25 cellular contexts compared by ENCODE assay signal in the genomic region with DNA sequence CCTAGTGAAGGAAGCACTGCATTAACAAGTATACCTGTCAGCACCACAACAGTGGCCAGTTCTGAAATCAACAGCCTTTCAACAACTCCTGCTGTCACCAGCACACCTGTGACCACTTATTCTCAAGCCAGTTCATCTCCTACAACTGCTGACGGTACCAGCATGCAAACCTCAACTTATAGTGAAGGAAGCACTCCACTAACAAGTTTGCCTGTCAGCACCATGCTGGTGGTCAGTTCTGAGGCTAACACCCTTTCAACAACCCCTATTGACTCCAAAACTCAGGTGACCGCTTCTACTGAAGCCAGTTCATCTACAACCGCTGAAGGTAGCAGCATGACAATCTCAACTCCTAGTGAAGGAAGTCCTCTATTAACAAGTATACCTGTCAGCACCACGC. TPM values are rescaled to one million over a fixed set of nuclear protein-coding genes. Genes with fewer than 3 reads are reported as not detected.
DNase-seq lines count a peak whose midpoint lies in the region; ATAC-seq, FAIRE-seq and TF ChIP-seq lines count a peak whose summit lies in the region.
"Had no signal": no experiment of that assay in that cellular context is flagged by ENCODE, and none has a peak within 500 bp of the region (broad histone marks: within the 10 kb centered on the region; RNA-seq: fewer than 3 reads in every experiment).

No MANE protein-coding gene starts in this region.

- H3K4me3 ChIP-seq in kidney (ENCODE audit: low read length in 2 of 2): no peak overlapping the region
- no peak overlapping the region for H3K4me3 ChIP-seq in lower lobe of right lung
- no peak overlapping the region for H3K4me3 ChIP-seq in Caco-2 (ENCODE audit: low read depth, low read length)
- H3K4me3 ChIP-seq: BLaER1 had no signal

- CTCF ChIA-PET in Caco-2 (lab: Charles Lee): no interaction called here

- H3K4me3 Mint-ChIP-seq in Caco-2 (ENCODE audit: unreplicated experiment): no peak overlapping the region
- H3K4me3 Mint-ChIP-seq: CD14-positive monocyte; CD4-positive, alpha-beta memory T cell; CD4-positive, CD25-positive, alpha-beta regulatory T cell; CD8-positive, alpha-beta memory T cell had no signal

- H3K4me1 Mint-ChIP-seq in Caco-2 (ENCODE audit: low read depth, unreplicated experiment): no peaks in the 10 kb centered on the region
- H3K4me1 Mint-ChIP-seq: CD14-positive monocyte; CD4-positive, alpha-beta memory T cell; CD4-positive, CD25-positive, alpha-beta regulatory T cell; CD8-positive, alpha-beta memory T cell had no signal

- H3K36me3 ChIP-seq in kidney (ENCODE audit: control insufficient read depth in 1 of 2, insufficient read depth in 2 of 2, low read length in 2 of 2): no peaks in the 10 kb centered on the region
- H3K36me3 ChIP-seq in lower lobe of right lung: no peaks in the 10 kb centered on the region
- H3K36me3 ChIP-seq in Caco-2 (ENCODE audit: control insufficient read depth, insufficient read depth, low read length): no peaks in the 10 kb centered on the region
- H3K36me3 ChIP-seq: BE2C, BLaER1 had no signal

- no peak overlapping the region for H3K9ac ChIP-seq in kidney (ENCODE audit: low read length in 2 of 2)
- H3K9ac ChIP-seq: BLaER1 had no signal

- ATAC-seq in lower lobe of right lung: no peak
- no peak for ATAC-seq in left colon

- POLR2A ChIA-PET in Caco-2 (lab: Charles Lee): no interaction called here

- intact Hi-C loops in kidney (cut with DNase I): no loop called here
- intact Hi-C loops in lower lobe of right lung (cut with DNase I): no loop called here
- intact Hi-C loops in left colon (cut with DNase I, micrococcal nuclease): no loop called here
- intact Hi-C loops in Caco-2 (cut with micrococcal nuclease; ENCODE audit: unreplicated experiment): no loop called here

- no peak overlapping the region for H3K27ac ChIP-seq in kidney (ENCODE audit: low read depth in 2 of 2, low read length in 2 of 2)
- H3K27ac ChIP-seq in lower lobe of right lung: no peak overlapping the region
- H3K27ac ChIP-seq: BLaER1 had no signal

- DNase-seq in kidney (peak; percentile 45), lower lobe of right lung (peak; percentile 0), urothelium cell line (ENCODE audit: low spot score) (no peak), left colon (no peak), Caco-2 (no peak)
- DNase-seq: 8988T; ACHN; BE2C; C1 segment of cervical spinal cord; Calu3; CD4-positive, alpha-beta memory T cell; CD4-positive, CD25-positive, alpha-beta regulatory T cell; CD8-positive, alpha-beta memory T cell; COR-L47; DMS79 treated with DMSO at 0.1 percent for 48 hours; GF-D8 had no signal

- H3K4me1 ChIP-seq in kidney (ENCODE audit: control insufficient read depth in 1 of 2, insufficient read depth in 1 of 2, low read depth in 1 of 2, low read length in 2 of 2) (no peaks in the 10 kb centered on the region), lower lobe of right lung (no peaks in the 10 kb centered on the region), Caco-2 (no peaks in the 10 kb centered on the region)
- H3K4me1 ChIP-seq: BE2C, BLaER1 had no signal

- peaks cover under 1% of the 10 kb centered on the region for H3K27me3 Mint-ChIP-seq in Caco-2 (ENCODE audit: insufficient read depth, unreplicated experiment)
- H3K27me3 Mint-ChIP-seq: CD4-positive, CD25-positive, alpha-beta regulatory T cell; CD8-positive, alpha-beta memory T cell had no signal

- H3K27ac Mint-ChIP-seq in Caco-2 (ENCODE audit: unreplicated experiment): no peak overlapping the region
- H3K27ac Mint-ChIP-seq: CD14-positive monocyte; CD4-positive, alpha-beta memory T cell; CD4-positive, CD25-positive, alpha-beta regulatory T cell; CD8-positive, alpha-beta memory T cell had no signal

- FAIRE-seq in kidney (lab: Jason Lieb, UNC) (no peak), urothelium cell line (lab: Jason Lieb, UNC) (peak; percentile 68)
- FAIRE-seq: A204.1, D721Med, G401.6, GM12891, GM19239 had no signal

- no peaks in the 10 kb centered on the region for H3K36me3 Mint-ChIP-seq in Caco-2 (ENCODE audit: insufficient read depth, unreplicated experiment)
- H3K36me3 Mint-ChIP-seq: CD14-positive monocyte; CD4-positive, alpha-beta memory T cell; CD4-positive, CD25-positive, alpha-beta regulatory T cell; CD8-positive, alpha-beta memory T cell had no signal

- TF ChIP-seq CTCF in kidney (IDR thresholded peaks at IDR 0.05; ENCODE audit: borderline replicate concordance, extremely low read depth, insufficient read depth) (no peak), lower lobe of right lung (IDR thresholded peaks at IDR 0.05) (no peak), Caco-2 (IDR thresholded peaks at IDR 0.05; ENCODE audit: insufficient read depth in 1 of 2, low read depth in 1 of 2, low read length in 1 of 2, severe bottlenecking in 1 of 2, unreplicated experiment in 1 of 2) (no peak)

- peaks cover 9% of the 10 kb centered on the region for H3K27me3 ChIP-seq in lower lobe of right lung (ENCODE audit: low read depth)
- no peaks in the 10 kb centered on the region; the same call in 1 of the 2 replicates for H3K27me3 ChIP-seq in Caco-2 (replicated peaks; ENCODE audit: control insufficient read depth, insufficient read depth, low read length)
- H3K27me3 ChIP-seq: BE2C, BLaER1 had no signal

- H3K9me3 ChIP-seq in kidney (ENCODE audit: control insufficient read depth in 1 of 2, low read length in 2 of 2): no peaks in the 10 kb centered on the region
- no peaks in the 10 kb centered on the region for H3K9me3 ChIP-seq in lower lobe of right lung
- no peaks in the 10 kb centered on the region for H3K9me3 ChIP-seq in Caco-2
- H3K9me3 ChIP-seq: BE2C, BLaER1 had no signal

- BruUV-seq in Caco-2 (replicated peaks; lab: Mats Ljungman, UMichigan): no TSS peak

- H3K9me3 Mint-ChIP-seq in Caco-2 (ENCODE audit: unreplicated experiment): no peaks in the 10 kb centered on the region
- H3K9me3 Mint-ChIP-seq: CD4-positive, alpha-beta memory T cell; CD4-positive, CD25-positive, alpha-beta regulatory T cell; CD8-positive, alpha-beta memory T cell had no signal

RNA-seq across cellular contexts. Expression of a gene that starts 16.1 kb away (rescaled TPM):
- total RNA-seq in kidney (not detected), lower lobe of right lung (not detected), left colon (10 to 100 TPM; 12.1 to 42.2 TPM), Caco-2 (2022) (0.09 and 0.21 TPM in 2 replicates)
- not detected for polyA plus RNA-seq in kidney (ENCODE audit: insufficient read depth, low read depth, low replicate concordance)
- total RNA-seq: A673; Calu3; CD4-positive, alpha-beta memory T cell; CD4-positive, CD25-positive, alpha-beta regulatory T cell; CD8-positive, alpha-beta memory T cell had no signal
- polyA plus RNA-seq: AG04450; CD14-positive monocyte; CD4-positive, alpha-beta memory T cell; CD4-positive, CD25-positive, alpha-beta regulatory T cell; CD8-positive, alpha-beta memory T cell had no signal

RNA-seq across cellular contexts. Expression of a gene that starts 49.3 kb away (rescaled TPM):
- total RNA-seq in kidney: 54.5 TPM
- polyA plus RNA-seq in kidney (ENCODE audit: insufficient read depth, low read depth, low replicate concordance): 6.9 TPM
- 61.9 TPM for total RNA-seq in lower lobe of right lung
- 10 to 100 TPM; 36.2 to 43.3 TPM for total RNA-seq in left colon
- total RNA-seq in Caco-2 (2022): 30.3 and 33.4 TPM in 2 replicates

Comparison
In these comparisons a context has a peak if more than half of its experiments do, and no peak if none do; other contexts are left out.
1. DNase-seq: peak in kidney (single experiment) and lower lobe of right lung (single experiment); none in urothelium cell line (single experiment), left colon (0 of 2) and Caco-2 (0 of 2).
2. RNA of a gene that starts 16.1 kb away (total RNA-seq): 12.1 to 42.2 TPM in left colon; 0.09 to 0.21 TPM in Caco-2, not detected in kidney (single experiment) and not detected in lower lobe of right lung (single experiment); every median in the first group is over 10 times any median in the second.